19 cellular contexts compared by ENCODE assay signal in genomic region chr12:101474248-101474647, GRCh38. TPM values are rescaled to one million over a fixed set of nuclear protein-coding genes. Genes with fewer than 3 reads are reported as not detected.
DNase-seq lines count a peak whose midpoint lies in the region; ATAC-seq and TF ChIP-seq lines count a peak whose summit lies in the region.
"Had no signal": no experiment of that assay in that cellular context is flagged by ENCODE, and none has a peak within 500 bp of the region (broad histone marks: within the 10 kb centered on the region; RNA-seq: fewer than 3 reads in every experiment).

No MANE protein-coding gene starts in this region.

- in situ Hi-C loops in GM13977 (cut with MboI; ENCODE audit: low pct_unique_long_range_greater_than_20kb, low sequenced_read_pairs, unreplicated experiment): no loop called here

- H3K4me3 Mint-ChIP-seq in type B pancreatic cell: no peak overlapping the region
- H3K4me3 Mint-ChIP-seq in activated CD8-positive, alpha-beta memory T cell treated with anti-CD3 and anti-CD28 coated beads, Interleukin-2, amount 10 ng/mL, durations not matched to agents 7 days and 5 days: no peak overlapping the region
- no peak overlapping the region for H3K4me3 Mint-ChIP-seq in activated naive CD8-positive, alpha-beta T cell treated with anti-CD3 and anti-CD28 coated beads for 36 hours
- H3K4me3 Mint-ChIP-seq: CD4-positive, CD25-positive, alpha-beta regulatory T cell; CD8-positive, alpha-beta T cell had no signal

- TF ChIP-seq CTCF in C4-2B (conservative IDR thresholded peaks at IDR 0.05): no peak
- no peak for TF ChIP-seq CTCF in GM13977 (IDR thresholded peaks at IDR 0.05; ENCODE audit: extremely low read depth, insufficient read depth, missing control alignments)
- TF ChIP-seq CTCF in OCI-LY3 (IDR thresholded peaks at IDR 0.05; ENCODE audit: low read depth, low read length): no peak
- TF ChIP-seq CTCF in type B pancreatic cell (conservative IDR thresholded peaks at IDR 0.05): no peak

- no peak overlapping the region for H3K27ac Mint-ChIP-seq in type B pancreatic cell
- H3K27ac Mint-ChIP-seq in activated CD8-positive, alpha-beta memory T cell treated with anti-CD3 and anti-CD28 coated beads, Interleukin-2, amount 10 ng/mL, durations not matched to agents 7 days and 5 days: no peak overlapping the region
- H3K27ac Mint-ChIP-seq in activated naive CD8-positive, alpha-beta T cell treated with anti-CD3 and anti-CD28 coated beads for 36 hours: no peak overlapping the region
- H3K27ac Mint-ChIP-seq: CD4-positive, CD25-positive, alpha-beta regulatory T cell; CD8-positive, alpha-beta T cell had no signal

- no peaks in the 10 kb centered on the region for H3K36me3 Mint-ChIP-seq in type B pancreatic cell
- H3K36me3 Mint-ChIP-seq in activated CD8-positive, alpha-beta memory T cell treated with anti-CD3 and anti-CD28 coated beads, Interleukin-2, amount 10 ng/mL, durations not matched to agents 7 days and 5 days: no peaks in the 10 kb centered on the region
- no peaks in the 10 kb centered on the region for H3K36me3 Mint-ChIP-seq in activated naive CD8-positive, alpha-beta T cell treated with anti-CD3 and anti-CD28 coated beads for 36 hours
- H3K36me3 Mint-ChIP-seq: CD4-positive, CD25-positive, alpha-beta regulatory T cell; CD8-positive, alpha-beta T cell had no signal

- peak overlapping the region; percentile 91 for H3K9ac ChIP-seq in OCI-LY3 (ENCODE audit: low read length)
- H3K9ac ChIP-seq: GM23248 had no signal

- no peaks in the 10 kb centered on the region for H4K20me1 ChIP-seq in OCI-LY3 (ENCODE audit: insufficient read depth, low read length)

- H3K9me3 Mint-ChIP-seq in type B pancreatic cell: no peaks in the 10 kb centered on the region
- no peaks in the 10 kb centered on the region for H3K9me3 Mint-ChIP-seq in activated CD8-positive, alpha-beta memory T cell treated with anti-CD3 and anti-CD28 coated beads, Interleukin-2, amount 10 ng/mL, durations not matched to agents 7 days and 5 days (ENCODE audit: low read depth)
- no peaks in the 10 kb centered on the region for H3K9me3 Mint-ChIP-seq in activated naive CD8-positive, alpha-beta T cell treated with anti-CD3 and anti-CD28 coated beads for 36 hours
- H3K9me3 Mint-ChIP-seq: CD8-positive, alpha-beta T cell had no signal

- DNase-seq in GM13977 (ENCODE audit: low spot score) (peak; percentile 23), type B pancreatic cell (ENCODE audit: extremely low spot score, unreplicated experiment) (no peak), mucosa of gallbladder (ENCODE audit: low spot score) (no peak)
- DNase-seq in activated CD8-positive, alpha-beta memory T cell treated with anti-CD3 and anti-CD28 coated beads, Interleukin-2, amount 10 ng/mL, durations not matched to agents 7 days and 5 days: no peak
- DNase-seq in activated naive CD8-positive, alpha-beta T cell treated with anti-CD3 and anti-CD28 coated beads for 36 hours: no peak
- DNase-seq: C1 segment of cervical spinal cord; Caco-2; CD4-positive, CD25-positive, alpha-beta regulatory T cell; CD8-positive, alpha-beta T cell; DMS153; DND-41; GM23248; H7 had no signal

- no peaks in the 10 kb centered on the region for H3K27me3 ChIP-seq in OCI-LY3 (ENCODE audit: low read depth, low read length)

- H3K4me1 Mint-ChIP-seq in type B pancreatic cell (ENCODE audit: unreplicated experiment): no peaks in the 10 kb centered on the region
- H3K4me1 Mint-ChIP-seq in activated CD8-positive, alpha-beta memory T cell treated with anti-CD3 and anti-CD28 coated beads, Interleukin-2, amount 10 ng/mL, durations not matched to agents 7 days and 5 days: no peaks in the 10 kb centered on the region
- no peaks in the 10 kb centered on the region for H3K4me1 Mint-ChIP-seq in activated naive CD8-positive, alpha-beta T cell treated with anti-CD3 and anti-CD28 coated beads for 36 hours
- H3K4me1 Mint-ChIP-seq: CD4-positive, CD25-positive, alpha-beta regulatory T cell had no signal

- H3K79me2 ChIP-seq in OCI-LY3 (ENCODE audit: low read length): peaks cover 16% of the 10 kb centered on the region

- H3K27ac ChIP-seq in C4-2B: peak overlapping the region; percentile 73
- peak overlapping the region; percentile 86 for H3K27ac ChIP-seq in OCI-LY3 (ENCODE audit: low read length)
- H3K27ac ChIP-seq: GM23248 had no signal

- CTCF ChIA-PET in activated CD8-positive, alpha-beta memory T cell treated with anti-CD3 and anti-CD28 coated beads, Interleukin-2, amount 10 ng/mL, durations not matched to agents 7 days and 5 days (lab: Charles Lee): no interaction called here

- peaks cover 22% of the 10 kb centered on the region for H3K4me1 ChIP-seq in OCI-LY3 (ENCODE audit: low read length)
- H3K4me1 ChIP-seq: Caco-2 had no signal

- peaks cover 8% of the 10 kb centered on the region for H3K27me3 Mint-ChIP-seq in type B pancreatic cell
- H3K27me3 Mint-ChIP-seq in activated CD8-positive, alpha-beta memory T cell treated with anti-CD3 and anti-CD28 coated beads, Interleukin-2, amount 10 ng/mL, durations not matched to agents 7 days and 5 days: peaks cover 25% of the 10 kb centered on the region
- H3K27me3 Mint-ChIP-seq in activated naive CD8-positive, alpha-beta T cell treated with anti-CD3 and anti-CD28 coated beads for 36 hours: no peaks in the 10 kb centered on the region
- H3K27me3 Mint-ChIP-seq: CD4-positive, CD25-positive, alpha-beta regulatory T cell had no signal

- peaks cover 11% of the 10 kb centered on the region for H3K36me3 ChIP-seq in OCI-LY3 (replicated peaks; ENCODE audit: low read depth, low read length)

- H2AFZ ChIP-seq in OCI-LY3 (ENCODE audit: low read depth, low read length): peak overlapping the region; percentile 84
- H2AFZ ChIP-seq: GM23248 had no signal

- H3K4me3 ChIP-seq in OCI-LY3 (ENCODE audit: low read length): peak overlapping the region; percentile 93
- H3K4me3 ChIP-seq: GM23248 had no signal

- H3K4me2 ChIP-seq in OCI-LY3 (ENCODE audit: low read length): peak overlapping the region; percentile 92

- H3K9me3 ChIP-seq in OCI-LY3 (ENCODE audit: insufficient read depth, low read length): no peaks in the 10 kb centered on the region
- H3K9me3 ChIP-seq: Caco-2 had no signal

- ATAC-seq in activated CD8-positive, alpha-beta memory T cell treated with anti-CD3 and anti-CD28 coated beads, Interleukin-2, amount 10 ng/mL, durations not matched to agents 7 days and 5 days: no peak
- ATAC-seq: CD8-positive, alpha-beta T cell; HCT116 had no signal

RNA-seq across cellular contexts. Expression of gene SPIC, which starts 0.9 kb away (rescaled TPM):
- total RNA-seq in type B pancreatic cell (ENCODE audit: low replicate concordance) (not detected in 2 replicates), mucosa of gallbladder (not detected)
- total RNA-seq in activated CD8-positive, alpha-beta memory T cell treated with anti-CD3 and anti-CD28 coated beads, Interleukin-2, amount 10 ng/mL, durations not matched to agents 7 days and 5 days: not detected
- total RNA-seq in activated naive CD8-positive, alpha-beta T cell treated with anti-CD3 and anti-CD28 coated beads for 36 hours: not detected
- total RNA-seq: A172; A673; Caco-2; CD4-positive, CD25-positive, alpha-beta regulatory T cell; CD8-positive, alpha-beta T cell; GM23248; H1; H7 had no signal
